In genomic region chr15:36617529-36618196, GRCh38 we compare ENCODE assay signal across 18 cellular contexts. TPM values are rescaled to one million over a fixed set of nuclear protein-coding genes. Genes with fewer than 3 reads are reported as not detected.
DNase-seq lines count a peak whose midpoint lies in the region; ATAC-seq and TF ChIP-seq lines count a peak whose summit lies in the region.
"Had no signal": no experiment of that assay in that cellular context is flagged by ENCODE, and none has a peak within 500 bp of the region (broad histone marks: within the 10 kb centered on the region; RNA-seq: fewer than 3 reads in every experiment).

No MANE protein-coding gene starts in this region.

- POLR2A ChIA-PET in RWPE1 (lab: Yijun Ruan, JAX; ENCODE audit: low non-redundant PET): no interaction called here

- DNase-seq in NOMO-1 treated with DMSO at 0.1 percent for 48 hours (lab: John Stamatoyannopoulos, UW; ENCODE audit: unreplicated experiment) (peak; percentile 17), NOMO-1 treated with dmso at 0.1 percent for 144 hours (lab: John Stamatoyannopoulos, UW; ENCODE audit: unreplicated experiment) (no peak), GM23248 (no peak), SW480 (ENCODE audit: low spot score) (no peak), RWPE1 (ENCODE audit: low spot score) (no peak)
- DNase-seq: 8988T; activated CD4-positive, alpha-beta T cell treated with anti-CD3 and anti-CD28 coated beads, Interleukin-2, amount 10 ng/mL, durations not matched to agents 24 days and 14 days; foreskin fibroblast; NCI-H345; pancreas; stimulated activated CD4-positive, alpha-beta T cell treated with anti-CD3 and anti-CD28 coated beads, Interleukin-2, amount 100 ng/mL, for 48 hours had no signal

- H3F3A ChIP-seq in GM23248 (ENCODE audit: insufficient read depth): peaks cover 6% of the 10 kb centered on the region

- H3K36me3 ChIP-seq in GM23248 (ENCODE audit: low read depth): no peaks in the 10 kb centered on the region
- H3K36me3 ChIP-seq: pancreas, suprapubic skin had no signal

- no peaks in the 10 kb centered on the region for H3K27me3 ChIP-seq in GM23248 (replicated peaks; ENCODE audit: insufficient read depth)
- H3K27me3 ChIP-seq: pancreas, suprapubic skin had no signal

- no peaks in the 10 kb centered on the region for H3K9me3 ChIP-seq in GM23248 (ENCODE audit: low read depth)
- H3K9me3 ChIP-seq: pancreas, suprapubic skin had no signal

- H2AFZ ChIP-seq in GM23248: no peak overlapping the region

- no peak overlapping the region for H3K4me3 ChIP-seq in GM23248
- H3K4me3 ChIP-seq: pancreas, suprapubic skin had no signal

- TF ChIP-seq CTCF in RWPE1 (conservative IDR thresholded peaks at IDR 0.05; ENCODE audit: low read depth): no peak

- ATAC-seq in GM21786 (IDR thresholded peaks at IDR 0.05; ENCODE audit: unreplicated experiment) (peak; percentile 99), HG03159 (IDR thresholded peaks at IDR 0.05; ENCODE audit: unreplicated experiment) (peak; percentile 96)
- ATAC-seq in stimulated activated memory B cell treated with anti-CD40 and anti-IgM and Interleukin-4, amounts not matched to agents 10 μg/mL and 1 μg/mL and 100 μg/mL, for 72 hours: peak; percentile 70
- ATAC-seq: activated naive CD4-positive, alpha-beta T cell treated with anti-CD3 and anti-CD28 coated beads, Interleukin-2, amount 50 U/mL, for 72 hours; pancreas; SK-N-SH treated with all-trans-retinoic acid at 6 μM for 48 hours had no signal

- no peaks in the 10 kb centered on the region for H3K9me2 ChIP-seq in GM23248 (ENCODE audit: insufficient read depth)

- no peak overlapping the region for H3K4me2 ChIP-seq in GM23248 (ENCODE audit: unreplicated experiment)
- H3K4me2 ChIP-seq: KMS-11 had no signal

- no peaks in the 10 kb centered on the region for H4K20me1 ChIP-seq in GM23248 (ENCODE audit: insufficient read depth)

- H3K4me1 ChIP-seq in GM23248 (ENCODE audit: insufficient read depth): peaks cover 6% of the 10 kb centered on the region
- H3K4me1 ChIP-seq: pancreas had no signal

- 99 to 100% methylated on average over 4 of the region's 4 CpGs for WGBS in GM23248 (ENCODE audit: low coverage in 1 of 2, low lambda C conversion rate in 2 of 2, missing lambda C conversion rate in 2 of 2), 2 experiments

- no peak overlapping the region for H3K27ac ChIP-seq in GM23248
- H3K27ac ChIP-seq in RWPE1: no peak overlapping the region
- H3K27ac ChIP-seq: KMS-11, pancreas, suprapubic skin had no signal

- H3K4me3 Mint-ChIP-seq in stimulated activated memory B cell treated with anti-CD40 and anti-IgM and Interleukin-4, amounts not matched to agents 10 μg/mL and 1 μg/mL and 100 μg/mL, for 72 hours: no peak overlapping the region
- H3K4me3 Mint-ChIP-seq: activated CD4-positive, alpha-beta T cell treated with anti-CD3 and anti-CD28 coated beads, Interleukin-2, amount 10 ng/mL, durations not matched to agents 24 days and 14 days had no signal

- in situ Hi-C loops in GM23248 (cut with MboI): no loop called here

- no peak overlapping the region for H3K27ac Mint-ChIP-seq in stimulated activated memory B cell treated with anti-CD40 and anti-IgM and Interleukin-4, amounts not matched to agents 10 μg/mL and 1 μg/mL and 100 μg/mL, for 72 hours
- H3K27ac Mint-ChIP-seq: activated CD4-positive, alpha-beta T cell treated with anti-CD3 and anti-CD28 coated beads, Interleukin-2, amount 10 ng/mL, durations not matched to agents 24 days and 14 days; activated naive CD4-positive, alpha-beta T cell treated with anti-CD3 and anti-CD28 coated beads, Interleukin-2, amount 50 U/mL, for 72 hours had no signal

- H3K79me2 ChIP-seq in GM23248 (ENCODE audit: insufficient read depth): peaks cover 17% of the 10 kb centered on the region; the same call in 1 of the 2 replicates

- H3K4me1 Mint-ChIP-seq in stimulated activated memory B cell treated with anti-CD40 and anti-IgM and Interleukin-4, amounts not matched to agents 10 μg/mL and 1 μg/mL and 100 μg/mL, for 72 hours: peaks cover 19% of the 10 kb centered on the region
- H3K4me1 Mint-ChIP-seq: activated CD4-positive, alpha-beta T cell treated with anti-CD3 and anti-CD28 coated beads, Interleukin-2, amount 10 ng/mL, durations not matched to agents 24 days and 14 days had no signal

- CTCF ChIA-PET in RWPE1 (lab: Yijun Ruan, JAX): no interaction called here

- no peaks in the 10 kb centered on the region for H3K9me3 Mint-ChIP-seq in stimulated activated memory B cell treated with anti-CD40 and anti-IgM and Interleukin-4, amounts not matched to agents 10 μg/mL and 1 μg/mL and 100 μg/mL, for 72 hours

- H3K9ac ChIP-seq in GM23248: no peak overlapping the region
- H3K9ac ChIP-seq: KMS-11 had no signal

- no peaks in the 10 kb centered on the region for H3K27me3 Mint-ChIP-seq in stimulated activated memory B cell treated with anti-CD40 and anti-IgM and Interleukin-4, amounts not matched to agents 10 μg/mL and 1 μg/mL and 100 μg/mL, for 72 hours
- H3K27me3 Mint-ChIP-seq: activated CD4-positive, alpha-beta T cell treated with anti-CD3 and anti-CD28 coated beads, Interleukin-2, amount 10 ng/mL, durations not matched to agents 24 days and 14 days had no signal

- peaks cover 7% of the 10 kb centered on the region for H3K36me3 Mint-ChIP-seq in stimulated activated memory B cell treated with anti-CD40 and anti-IgM and Interleukin-4, amounts not matched to agents 10 μg/mL and 1 μg/mL and 100 μg/mL, for 72 hours
- H3K36me3 Mint-ChIP-seq: activated naive CD4-positive, alpha-beta T cell treated with anti-CD3 and anti-CD28 coated beads, Interleukin-2, amount 50 U/mL, for 72 hours had no signal

RNA-seq across cellular contexts. Expression of gene CDIN1, which starts 38.2 kb away (rescaled TPM):
- total RNA-seq in GM23248 (2014; rRNA removed; shearing (Covaris generic)): 15.8 and 24.0 TPM in 2 replicates
- 13.6 and 15.7 TPM in 2 replicates for polyA plus RNA-seq in GM23248 (2016; fragmentation: Nextera tagmentation; extraction: Ambion mirVana)
